2 cellular contexts compared by ENCODE assay signal in the genomic region with DNA sequence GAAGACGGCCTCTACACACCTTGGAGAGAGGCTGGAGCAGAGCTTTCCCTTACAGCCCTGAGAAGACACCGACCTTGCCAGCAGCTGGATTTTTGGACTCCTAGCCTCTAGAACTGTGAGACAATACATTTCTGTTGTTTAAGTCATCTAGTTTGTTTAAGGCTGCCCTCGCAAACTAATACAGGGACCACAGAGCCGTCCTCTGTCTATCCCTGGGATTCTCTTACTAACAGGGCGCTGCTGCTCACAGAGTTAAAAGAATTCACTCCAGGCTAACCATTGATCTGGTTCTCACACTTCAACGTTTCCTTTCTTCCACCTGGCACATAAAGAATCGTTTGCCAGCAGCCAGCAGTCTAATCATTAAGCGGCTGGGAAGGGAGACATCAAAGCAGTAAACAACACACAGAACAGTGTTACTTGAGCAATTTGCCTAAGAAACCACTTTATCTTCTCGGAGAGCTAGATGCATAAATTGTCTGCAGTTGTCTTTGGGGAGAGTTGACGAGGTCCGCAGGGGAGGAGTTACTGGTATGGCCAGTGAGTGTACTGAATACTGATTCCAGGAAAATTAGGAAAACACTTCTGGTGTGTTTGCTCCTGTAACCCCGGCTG.
TF ChIP-seq lines count a peak whose summit lies in the region.

No MANE protein-coding gene starts in this region.

TF ChIP-seq in GM23338, 12 proteins besides CTCF, POLR2A, EP300 and RAD21 (continued from another document and continues in another):
- TF ChIP-seq, protein P1, sequence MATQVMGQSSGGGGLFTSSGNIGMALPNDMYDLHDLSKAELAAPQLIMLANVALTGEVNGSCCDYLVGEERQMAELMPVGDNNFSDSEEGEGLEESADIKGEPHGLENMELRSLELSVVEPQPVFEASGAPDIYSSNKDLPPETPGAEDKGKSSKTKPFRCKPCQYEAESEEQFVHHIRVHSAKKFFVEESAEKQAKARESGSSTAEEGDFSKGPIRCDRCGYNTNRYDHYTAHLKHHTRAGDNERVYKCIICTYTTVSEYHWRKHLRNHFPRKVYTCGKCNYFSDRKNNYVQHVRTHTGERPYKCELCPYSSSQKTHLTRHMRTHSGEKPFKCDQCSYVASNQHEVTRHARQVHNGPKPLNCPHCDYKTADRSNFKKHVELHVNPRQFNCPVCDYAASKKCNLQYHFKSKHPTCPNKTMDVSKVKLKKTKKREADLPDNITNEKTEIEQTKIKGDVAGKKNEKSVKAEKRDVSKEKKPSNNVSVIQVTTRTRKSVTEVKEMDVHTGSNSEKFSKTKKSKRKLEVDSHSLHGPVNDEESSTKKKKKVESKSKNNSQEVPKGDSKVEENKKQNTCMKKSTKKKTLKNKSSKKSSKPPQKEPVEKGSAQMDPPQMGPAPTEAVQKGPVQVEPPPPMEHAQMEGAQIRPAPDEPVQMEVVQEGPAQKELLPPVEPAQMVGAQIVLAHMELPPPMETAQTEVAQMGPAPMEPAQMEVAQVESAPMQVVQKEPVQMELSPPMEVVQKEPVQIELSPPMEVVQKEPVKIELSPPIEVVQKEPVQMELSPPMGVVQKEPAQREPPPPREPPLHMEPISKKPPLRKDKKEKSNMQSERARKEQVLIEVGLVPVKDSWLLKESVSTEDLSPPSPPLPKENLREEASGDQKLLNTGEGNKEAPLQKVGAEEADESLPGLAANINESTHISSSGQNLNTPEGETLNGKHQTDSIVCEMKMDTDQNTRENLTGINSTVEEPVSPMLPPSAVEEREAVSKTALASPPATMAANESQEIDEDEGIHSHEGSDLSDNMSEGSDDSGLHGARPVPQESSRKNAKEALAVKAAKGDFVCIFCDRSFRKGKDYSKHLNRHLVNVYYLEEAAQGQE (IDR thresholded peaks at IDR 0.05; ENCODE audit: unreplicated experiment), result no peak
- TF ChIP-seq ZNF331 (CRISPR knock-in tag; IDR thresholded peaks at IDR 0.05; ENCODE audit: low read depth) (no peak), JUNB (IDR thresholded peaks at IDR 0.05; ENCODE audit: unreplicated experiment) (no peak), ZNF114 (CRISPR knock-in tag; IDR thresholded peaks at IDR 0.05) (no peak), CREB1 (CRISPR knock-in tag; IDR thresholded peaks at IDR 0.05; ENCODE audit: low read depth) (no peak), EZH2 (IDR thresholded peaks at IDR 0.05; ENCODE audit: low read depth, unreplicated experiment) (no peak), POLR2AphosphoS5 (IDR thresholded peaks at IDR 0.05; ENCODE audit: low read depth) (no peak)
- TF ChIP-seq, protein P2, sequence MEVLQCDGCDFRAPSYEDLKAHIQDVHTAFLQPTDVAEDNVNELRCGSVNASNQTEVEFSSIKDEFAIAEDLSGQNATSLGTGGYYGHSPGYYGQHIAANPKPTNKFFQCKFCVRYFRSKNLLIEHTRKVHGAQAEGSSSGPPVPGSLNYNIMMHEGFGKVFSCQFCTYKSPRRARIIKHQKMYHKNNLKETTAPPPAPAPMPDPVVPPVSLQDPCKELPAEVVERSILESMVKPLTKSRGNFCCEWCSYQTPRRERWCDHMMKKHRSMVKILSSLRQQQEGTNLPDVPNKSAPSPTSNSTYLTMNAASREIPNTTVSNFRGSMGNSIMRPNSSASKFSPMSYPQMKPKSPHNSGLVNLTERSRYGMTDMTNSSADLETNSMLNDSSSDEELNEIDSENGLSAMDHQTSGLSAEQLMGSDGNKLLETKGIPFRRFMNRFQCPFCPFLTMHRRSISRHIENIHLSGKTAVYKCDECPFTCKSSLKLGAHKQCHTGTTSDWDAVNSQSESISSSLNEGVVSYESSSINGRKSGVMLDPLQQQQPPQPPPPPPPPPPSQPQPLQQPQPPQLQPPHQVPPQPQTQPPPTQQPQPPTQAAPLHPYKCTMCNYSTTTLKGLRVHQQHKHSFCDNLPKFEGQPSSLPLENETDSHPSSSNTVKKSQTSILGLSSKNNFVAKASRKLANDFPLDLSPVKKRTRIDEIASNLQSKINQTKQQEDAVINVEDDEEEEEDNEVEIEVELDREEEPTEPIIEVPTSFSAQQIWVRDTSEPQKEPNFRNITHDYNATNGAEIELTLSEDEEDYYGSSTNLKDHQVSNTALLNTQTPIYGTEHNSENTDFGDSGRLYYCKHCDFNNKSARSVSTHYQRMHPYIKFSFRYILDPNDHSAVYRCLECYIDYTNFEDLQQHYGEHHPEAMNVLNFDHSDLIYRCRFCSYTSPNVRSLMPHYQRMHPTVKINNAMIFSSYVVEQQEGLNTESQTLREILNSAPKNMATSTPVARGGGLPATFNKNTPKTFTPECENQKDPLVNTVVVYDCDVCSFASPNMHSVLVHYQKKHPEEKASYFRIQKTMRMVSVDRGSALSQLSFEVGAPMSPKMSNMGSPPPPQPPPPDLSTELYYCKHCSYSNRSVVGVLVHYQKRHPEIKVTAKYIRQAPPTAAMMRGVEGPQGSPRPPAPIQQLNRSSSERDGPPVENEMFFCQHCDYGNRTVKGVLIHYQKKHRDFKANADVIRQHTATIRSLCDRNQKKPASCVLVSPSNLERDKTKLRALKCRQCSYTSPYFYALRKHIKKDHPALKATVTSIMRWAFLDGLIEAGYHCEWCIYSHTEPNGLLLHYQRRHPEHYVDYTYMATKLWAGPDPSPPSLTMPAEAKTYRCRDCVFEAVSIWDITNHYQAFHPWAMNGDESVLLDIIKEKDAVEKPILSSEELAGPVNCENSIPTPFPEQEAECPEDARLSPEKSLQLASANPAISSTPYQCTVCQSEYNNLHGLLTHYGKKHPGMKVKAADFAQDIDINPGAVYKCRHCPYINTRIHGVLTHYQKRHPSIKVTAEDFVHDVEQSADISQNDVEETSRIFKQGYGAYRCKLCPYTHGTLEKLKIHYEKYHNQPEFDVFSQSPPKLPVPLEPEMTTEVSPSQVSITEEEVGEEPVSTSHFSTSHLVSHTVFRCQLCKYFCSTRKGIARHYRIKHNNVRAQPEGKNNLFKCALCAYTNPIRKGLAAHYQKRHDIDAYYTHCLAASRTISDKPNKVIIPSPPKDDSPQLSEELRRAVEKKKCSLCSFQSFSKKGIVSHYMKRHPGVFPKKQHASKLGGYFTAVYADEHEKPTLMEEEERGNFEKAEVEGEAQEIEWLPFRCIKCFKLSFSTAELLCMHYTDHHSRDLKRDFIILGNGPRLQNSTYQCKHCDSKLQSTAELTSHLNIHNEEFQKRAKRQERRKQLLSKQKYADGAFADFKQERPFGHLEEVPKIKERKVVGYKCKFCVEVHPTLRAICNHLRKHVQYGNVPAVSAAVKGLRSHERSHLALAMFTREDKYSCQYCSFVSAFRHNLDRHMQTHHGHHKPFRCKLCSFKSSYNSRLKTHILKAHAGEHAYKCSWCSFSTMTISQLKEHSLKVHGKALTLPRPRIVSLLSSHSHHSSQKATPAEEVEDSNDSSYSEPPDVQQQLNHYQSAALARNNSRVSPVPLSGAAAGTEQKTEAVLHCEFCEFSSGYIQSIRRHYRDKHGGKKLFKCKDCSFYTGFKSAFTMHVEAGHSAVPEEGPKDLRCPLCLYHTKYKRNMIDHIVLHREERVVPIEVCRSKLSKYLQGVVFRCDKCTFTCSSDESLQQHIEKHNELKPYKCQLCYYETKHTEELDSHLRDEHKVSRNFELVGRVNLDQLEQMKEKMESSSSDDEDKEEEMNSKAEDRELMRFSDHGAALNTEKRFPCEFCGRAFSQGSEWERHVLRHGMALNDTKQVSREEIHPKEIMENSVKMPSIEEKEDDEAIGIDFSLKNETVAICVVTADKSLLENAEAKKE (CRISPR knock-in tag; IDR thresholded peaks at IDR 0.05), result no peak
- TF ChIP-seq, protein P3, sequence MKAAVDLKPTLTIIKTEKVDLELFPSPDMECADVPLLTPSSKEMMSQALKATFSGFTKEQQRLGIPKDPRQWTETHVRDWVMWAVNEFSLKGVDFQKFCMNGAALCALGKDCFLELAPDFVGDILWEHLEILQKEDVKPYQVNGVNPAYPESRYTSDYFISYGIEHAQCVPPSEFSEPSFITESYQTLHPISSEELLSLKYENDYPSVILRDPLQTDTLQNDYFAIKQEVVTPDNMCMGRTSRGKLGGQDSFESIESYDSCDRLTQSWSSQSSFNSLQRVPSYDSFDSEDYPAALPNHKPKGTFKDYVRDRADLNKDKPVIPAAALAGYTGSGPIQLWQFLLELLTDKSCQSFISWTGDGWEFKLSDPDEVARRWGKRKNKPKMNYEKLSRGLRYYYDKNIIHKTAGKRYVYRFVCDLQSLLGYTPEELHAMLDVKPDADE (IDR thresholded peaks at IDR 0.05), result no peak

TF ChIP-seq in WTC11, 78 proteins besides CTCF, POLR2A, EP300 and RAD21 (continued from another document):
- TF ChIP-seq, protein P4, sequence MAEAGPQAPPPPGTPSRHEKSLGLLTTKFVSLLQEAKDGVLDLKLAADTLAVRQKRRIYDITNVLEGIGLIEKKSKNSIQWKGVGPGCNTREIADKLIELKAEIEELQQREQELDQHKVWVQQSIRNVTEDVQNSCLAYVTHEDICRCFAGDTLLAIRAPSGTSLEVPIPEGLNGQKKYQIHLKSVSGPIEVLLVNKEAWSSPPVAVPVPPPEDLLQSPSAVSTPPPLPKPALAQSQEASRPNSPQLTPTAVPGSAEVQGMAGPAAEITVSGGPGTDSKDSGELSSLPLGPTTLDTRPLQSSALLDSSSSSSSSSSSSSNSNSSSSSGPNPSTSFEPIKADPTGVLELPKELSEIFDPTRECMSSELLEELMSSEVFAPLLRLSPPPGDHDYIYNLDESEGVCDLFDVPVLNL (CRISPR knock-in tag; IDR thresholded peaks at IDR 0.05; ENCODE audit: borderline replicate concordance, low read depth), result no peak
- no peak for TF ChIP-seq FOXP1 (CRISPR knock-in tag; IDR thresholded peaks at IDR 0.05; ENCODE audit: borderline replicate concordance)
- TF ChIP-seq GABPB1 (CRISPR knock-in tag; IDR thresholded peaks at IDR 0.05), result no peak
- TF ChIP-seq, protein P5, sequence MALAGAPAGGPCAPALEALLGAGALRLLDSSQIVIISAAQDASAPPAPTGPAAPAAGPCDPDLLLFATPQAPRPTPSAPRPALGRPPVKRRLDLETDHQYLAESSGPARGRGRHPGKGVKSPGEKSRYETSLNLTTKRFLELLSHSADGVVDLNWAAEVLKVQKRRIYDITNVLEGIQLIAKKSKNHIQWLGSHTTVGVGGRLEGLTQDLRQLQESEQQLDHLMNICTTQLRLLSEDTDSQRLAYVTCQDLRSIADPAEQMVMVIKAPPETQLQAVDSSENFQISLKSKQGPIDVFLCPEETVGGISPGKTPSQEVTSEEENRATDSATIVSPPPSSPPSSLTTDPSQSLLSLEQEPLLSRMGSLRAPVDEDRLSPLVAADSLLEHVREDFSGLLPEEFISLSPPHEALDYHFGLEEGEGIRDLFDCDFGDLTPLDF (CRISPR knock-in tag; IDR thresholded peaks at IDR 0.05), result no peak
- TF ChIP-seq ESRRA (CRISPR knock-in tag; IDR thresholded peaks at IDR 0.05; ENCODE audit: borderline replicate concordance), result no peak
- TF ChIP-seq SMAD4 (CRISPR knock-in tag; IDR thresholded peaks at IDR 0.05), result no peak
- TF ChIP-seq NFYB (CRISPR knock-in tag; conservative IDR thresholded peaks at IDR 0.05; ENCODE audit: low read depth), result no peak
- no peak for TF ChIP-seq FOXK1 (CRISPR knock-in tag; IDR thresholded peaks at IDR 0.05)
- no peak for TF ChIP-seq TP53 (CRISPR knock-in tag; IDR thresholded peaks at IDR 0.05)
- TF ChIP-seq ZNF423 (CRISPR knock-in tag; IDR thresholded peaks at IDR 0.05), result no peak
- TF ChIP-seq ZNF138 (CRISPR knock-in tag; conservative IDR thresholded peaks at IDR 0.05), result no peak
- TF ChIP-seq CBFB (CRISPR knock-in tag; IDR thresholded peaks at IDR 0.05; ENCODE audit: low read depth), result no peak
- no peak for TF ChIP-seq CREB1 (CRISPR knock-in tag; IDR thresholded peaks at IDR 0.05)
- TF ChIP-seq ZNF232 (CRISPR knock-in tag; IDR thresholded peaks at IDR 0.05), result no peak
- TF ChIP-seq, protein P6, sequence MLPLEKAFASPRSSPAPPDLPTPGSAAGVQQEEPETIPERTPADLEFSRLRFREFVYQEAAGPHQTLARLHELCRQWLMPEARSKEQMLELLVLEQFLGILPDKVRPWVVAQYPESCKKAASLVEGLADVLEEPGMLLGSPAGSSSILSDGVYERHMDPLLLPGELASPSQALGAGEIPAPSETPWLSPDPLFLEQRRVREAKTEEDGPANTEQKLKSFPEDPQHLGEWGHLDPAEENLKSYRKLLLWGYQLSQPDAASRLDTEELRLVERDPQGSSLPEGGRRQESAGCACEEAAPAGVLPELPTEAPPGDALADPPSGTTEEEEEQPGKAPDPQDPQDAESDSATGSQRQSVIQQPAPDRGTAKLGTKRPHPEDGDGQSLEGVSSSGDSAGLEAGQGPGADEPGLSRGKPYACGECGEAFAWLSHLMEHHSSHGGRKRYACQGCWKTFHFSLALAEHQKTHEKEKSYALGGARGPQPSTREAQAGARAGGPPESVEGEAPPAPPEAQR (CRISPR knock-in tag; IDR thresholded peaks at IDR 0.05), result no peak
- TF ChIP-seq, protein P7, sequence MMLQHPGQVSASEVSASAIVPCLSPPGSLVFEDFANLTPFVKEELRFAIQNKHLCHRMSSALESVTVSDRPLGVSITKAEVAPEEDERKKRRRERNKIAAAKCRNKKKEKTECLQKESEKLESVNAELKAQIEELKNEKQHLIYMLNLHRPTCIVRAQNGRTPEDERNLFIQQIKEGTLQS (CRISPR knock-in tag; conservative IDR thresholded peaks at IDR 0.05), result no peak
- TF ChIP-seq, protein P8, sequence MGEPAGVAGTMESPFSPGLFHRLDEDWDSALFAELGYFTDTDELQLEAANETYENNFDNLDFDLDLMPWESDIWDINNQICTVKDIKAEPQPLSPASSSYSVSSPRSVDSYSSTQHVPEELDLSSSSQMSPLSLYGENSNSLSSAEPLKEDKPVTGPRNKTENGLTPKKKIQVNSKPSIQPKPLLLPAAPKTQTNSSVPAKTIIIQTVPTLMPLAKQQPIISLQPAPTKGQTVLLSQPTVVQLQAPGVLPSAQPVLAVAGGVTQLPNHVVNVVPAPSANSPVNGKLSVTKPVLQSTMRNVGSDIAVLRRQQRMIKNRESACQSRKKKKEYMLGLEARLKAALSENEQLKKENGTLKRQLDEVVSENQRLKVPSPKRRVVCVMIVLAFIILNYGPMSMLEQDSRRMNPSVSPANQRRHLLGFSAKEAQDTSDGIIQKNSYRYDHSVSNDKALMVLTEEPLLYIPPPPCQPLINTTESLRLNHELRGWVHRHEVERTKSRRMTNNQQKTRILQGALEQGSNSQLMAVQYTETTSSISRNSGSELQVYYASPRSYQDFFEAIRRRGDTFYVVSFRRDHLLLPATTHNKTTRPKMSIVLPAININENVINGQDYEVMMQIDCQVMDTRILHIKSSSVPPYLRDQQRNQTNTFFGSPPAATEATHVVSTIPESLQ (CRISPR knock-in tag; IDR thresholded peaks at IDR 0.05), result no peak
- TF ChIP-seq, protein P9, sequence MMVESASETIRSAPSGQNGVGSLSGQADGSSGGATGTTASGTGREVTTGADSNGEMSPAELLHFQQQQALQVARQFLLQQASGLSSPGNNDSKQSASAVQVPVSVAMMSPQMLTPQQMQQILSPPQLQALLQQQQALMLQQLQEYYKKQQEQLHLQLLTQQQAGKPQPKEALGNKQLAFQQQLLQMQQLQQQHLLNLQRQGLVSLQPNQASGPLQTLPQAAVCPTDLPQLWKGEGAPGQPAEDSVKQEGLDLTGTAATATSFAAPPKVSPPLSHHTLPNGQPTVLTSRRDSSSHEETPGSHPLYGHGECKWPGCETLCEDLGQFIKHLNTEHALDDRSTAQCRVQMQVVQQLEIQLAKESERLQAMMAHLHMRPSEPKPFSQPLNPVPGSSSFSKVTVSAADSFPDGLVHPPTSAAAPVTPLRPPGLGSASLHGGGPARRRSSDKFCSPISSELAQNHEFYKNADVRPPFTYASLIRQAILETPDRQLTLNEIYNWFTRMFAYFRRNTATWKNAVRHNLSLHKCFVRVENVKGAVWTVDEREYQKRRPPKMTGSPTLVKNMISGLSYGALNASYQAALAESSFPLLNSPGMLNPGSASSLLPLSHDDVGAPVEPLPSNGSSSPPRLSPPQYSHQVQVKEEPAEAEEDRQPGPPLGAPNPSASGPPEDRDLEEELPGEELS (CRISPR knock-in tag; IDR thresholded peaks at IDR 0.05), result no peak
